Comparison of ENCODE assay signal across 8 cellular contexts in the genomic region with DNA sequence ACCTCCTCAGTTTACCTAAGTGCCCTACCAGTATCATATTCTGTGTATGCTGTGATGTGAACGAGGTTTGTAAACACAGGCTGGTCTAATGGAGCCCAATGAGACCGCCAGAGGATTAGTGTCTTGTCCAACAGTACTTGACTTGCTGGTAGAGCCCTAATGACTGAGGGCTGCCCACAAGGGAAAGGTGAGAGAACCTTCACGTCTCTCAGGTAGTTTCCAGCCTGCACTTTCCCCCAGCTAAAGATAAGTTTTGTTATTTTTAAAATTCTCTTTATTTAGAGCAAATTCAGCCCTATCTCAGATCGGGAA. TPM values are rescaled to one million over a fixed set of nuclear protein-coding genes. Genes with fewer than 3 reads are reported as not detected.
DNase-seq lines count a peak whose midpoint lies in the region; ATAC-seq and TF ChIP-seq lines count a peak whose summit lies in the region.

No MANE protein-coding gene starts in this region.

- WGBS in mammary epithelial cell (ENCODE audit: low coverage, missing lambda C conversion rate), result 6% methylated on average over 4 of the region's 4 CpGs
- WGBS in mesenchymal stem cell, result 3% methylated on average over 2 of the region's 4 CpGs

- peaks cover 7% of the 10 kb centered on the region for H3K79me1 ChIP-seq in mesenchymal stem cell (replicated peaks; ENCODE audit: low read length, poor library complexity, severe bottlenecking)

- H2AK5ac ChIP-seq in mesenchymal stem cell (ENCODE audit: low read length, severe bottlenecking), result no peak overlapping the region

- H3K9me3 ChIP-seq in BE2C (no peaks in the 10 kb centered on the region), HUES48 (ENCODE audit: control insufficient read depth, insufficient read depth, low read length) (no peaks in the 10 kb centered on the region), mammary epithelial cell (replicated peaks; ENCODE audit: insufficient read depth, low read length) (no peaks in the 10 kb centered on the region), mesenchymal stem cell (ENCODE audit: control insufficient read depth, low read length) (no peaks in the 10 kb centered on the region)

- H2BK120ac ChIP-seq in mesenchymal stem cell (ENCODE audit: low read depth, low read length), result no peak overlapping the region

- DNase-seq in BE2C (no peak), mammary epithelial cell (no peak), mesenchymal stem cell (no peak), COLO668 (lab: John Stamatoyannopoulos, UW; ENCODE audit: unreplicated experiment) (no peak), NCI-H1417 treated with DMSO at 0.1 percent for 48 hours (lab: John Stamatoyannopoulos, UW) (no peak)
- DNase-seq in stimulated activated CD8-positive, alpha-beta memory T cell treated with anti-CD3 and anti-CD28 coated beads, Interleukin-4, amount 100 ng/mL, for 48 hours, result no peak

- H3K4me2 ChIP-seq in mammary epithelial cell (ENCODE audit: insufficient read depth, low read depth, low read length) (peak overlapping the region; percentile 74), mesenchymal stem cell (ENCODE audit: low read length, poor library complexity, severe bottlenecking) (peak overlapping the region; percentile 67)

- peak overlapping the region; percentile 59 to 87 for H3K18ac ChIP-seq in mesenchymal stem cell (ENCODE audit: low read depth in 1 of 2, low read length in 2 of 2)

- dilution Hi-C loops in mammary epithelial cell (cut with HindIII; ENCODE audit: low sequenced_read_pairs), result no loop called here

- H4K8ac ChIP-seq in mesenchymal stem cell (ENCODE audit: low read length), result peak overlapping the region; percentile 97

- BruUV-seq in mammary epithelial cell (replicated peaks; lab: Mats Ljungman, UMichigan), result TSS peak; percentile 75

- in situ Hi-C loops in mammary epithelial cell (cut with MboI; ENCODE audit: low sequenced_read_pairs in 2 of 2), result no loop called here

- H3K36me3 ChIP-seq in BE2C (peaks cover under 1% of the 10 kb centered on the region), HUES48 (ENCODE audit: control insufficient read depth, insufficient read depth, low read length) (peaks cover 1% of the 10 kb centered on the region; the same call in 1 of the 2 replicates), mammary epithelial cell (ENCODE audit: insufficient read depth, low read length) (no peaks in the 10 kb centered on the region), mesenchymal stem cell (ENCODE audit: control insufficient read depth in 1 of 2, insufficient read depth in 2 of 2, low read depth in 1 of 2, low read length in 2 of 2) (no peaks in the 10 kb centered on the region)

- peak; percentile 22 for ATAC-seq in GM19463 (IDR thresholded peaks at IDR 0.05; ENCODE audit: unreplicated experiment)

- peak overlapping the region in 1 of 2 experiments; percentile 42 for H2BK12ac ChIP-seq in mesenchymal stem cell (ENCODE audit: low read length in 2 of 2)

- TF ChIP-seq CTCF in BE2C (IDR thresholded peaks at IDR 0.05; ENCODE audit: low read depth, low read length), result no peak
- TF ChIP-seq CTCF in mammary epithelial cell (conservative IDR thresholded peaks at IDR 0.05 in 1 of 2, IDR thresholded peaks at IDR 0.05 in 1 of 2; ENCODE audit: extremely low read depth in 1 of 2, insufficient read depth in 1 of 2, low read depth in 1 of 2, low read length in 2 of 2), result no peak

- intact Hi-C loops in mammary epithelial cell (cut with micrococcal nuclease), result no loop called here

- peak overlapping the region; percentile 76 for H3K4me3 ChIP-seq in BE2C (ENCODE audit: low read depth, low read length)
- peak overlapping the region; percentile 94 for H3K4me3 ChIP-seq in HUES48 (ENCODE audit: low read depth, low read length)
- peak overlapping the region; percentile 90 to 99 (median 94) for H3K4me3 ChIP-seq in mammary epithelial cell (replicated peaks in 1 of 3; ENCODE audit: insufficient read depth in 1 of 3, low read depth in 2 of 3, low read length in 3 of 3)
- H3K4me3 ChIP-seq in mesenchymal stem cell (ENCODE audit: insufficient read depth in 1 of 2, low read depth in 1 of 2, low read length in 2 of 2), result peak overlapping the region; percentile 75 to 96

- H3K79me2 ChIP-seq in mammary epithelial cell (ENCODE audit: insufficient read depth, low read length), result peaks cover 67% of the 10 kb centered on the region

- H3K9ac ChIP-seq in HUES48 (ENCODE audit: low read depth, low read length) (peak overlapping the region; percentile 83), mammary epithelial cell (ENCODE audit: insufficient read depth, low read length) (peak overlapping the region; percentile 98), mesenchymal stem cell (ENCODE audit: low read length) (peak overlapping the region; percentile 96)

- peak overlapping the region in 1 of 2 experiments; percentile 1 for H3K14ac ChIP-seq in mesenchymal stem cell (ENCODE audit: low read length in 2 of 2)

- H3K23ac ChIP-seq in mesenchymal stem cell (ENCODE audit: low read length in 2 of 2), result peak overlapping the region in 1 of 2 experiments; percentile 48

- H4K20me1 ChIP-seq in mammary epithelial cell (ENCODE audit: insufficient read depth, low read length), result no peaks in the 10 kb centered on the region

- CTCF ChIA-PET in mammary epithelial cell (lab: Charles Lee; ENCODE audit: low non-redundant PET), result no interaction called here

- H2BK5ac ChIP-seq in mesenchymal stem cell (ENCODE audit: low read depth, low read length, poor library complexity, severe bottlenecking), result no peak overlapping the region

- no peaks in the 10 kb centered on the region for H3K27me3 ChIP-seq in BE2C
- no peaks in the 10 kb centered on the region for H3K27me3 ChIP-seq in HUES48 (ENCODE audit: control insufficient read depth, insufficient read depth, low read length)
- H3K27me3 ChIP-seq in mammary epithelial cell (ENCODE audit: insufficient read depth, low read length), result no peaks in the 10 kb centered on the region
- no peaks in the 10 kb centered on the region for H3K27me3 ChIP-seq in mesenchymal stem cell (ENCODE audit: control insufficient read depth in 1 of 2, insufficient read depth in 1 of 2, low read length in 2 of 2)

- H3K27ac ChIP-seq in HUES48 (ENCODE audit: low read depth, low read length) (peak overlapping the region; percentile 99), mammary epithelial cell (ENCODE audit: insufficient read depth, low read depth, low read length) (peak overlapping the region; percentile 83), mesenchymal stem cell (ENCODE audit: low read length, poor library complexity, severe bottlenecking) (peak overlapping the region; percentile 95)

- H2AFZ ChIP-seq in mammary epithelial cell (ENCODE audit: low read depth, low read length), result peak overlapping the region; percentile 97
- H2AFZ ChIP-seq in mesenchymal stem cell (ENCODE audit: low read depth, low read length), result peak overlapping the region; percentile 68

- H3K4me1 ChIP-seq in BE2C (peaks cover 9% of the 10 kb centered on the region; the same call in 1 of the 2 replicates), HUES48 (ENCODE audit: control insufficient read depth, insufficient read depth, low read length) (peaks cover 28% of the 10 kb centered on the region), mammary epithelial cell (ENCODE audit: insufficient read depth, low read length) (peaks cover 24% of the 10 kb centered on the region), mesenchymal stem cell (ENCODE audit: control insufficient read depth, insufficient read depth, low read depth, low read length) (no peaks in the 10 kb centered on the region)

- peak overlapping the region in 1 of 2 experiments; percentile 60 for H3K4ac ChIP-seq in mesenchymal stem cell (ENCODE audit: low read depth in 1 of 2, low read length in 2 of 2)

- peak overlapping the region; percentile 39 for H4K91ac ChIP-seq in mesenchymal stem cell (ENCODE audit: low read length)

- no peak overlapping the region for H2BK15ac ChIP-seq in mesenchymal stem cell (ENCODE audit: low read depth, poor library complexity, severe bottlenecking)

RNA-seq across cellular contexts. Expression of a gene that starts 0.5 kb away (rescaled TPM):
- 41.6 TPM for polyA plus RNA-seq in BE2C (2012; ENCODE audit: insufficient read depth, insufficient read length, low read depth)
- total RNA-seq in mammary epithelial cell, result 10 to 100 TPM; 27.7 to 39.1 TPM
- 14.8 TPM for polyA plus RNA-seq in mammary epithelial cell
- polyA minus RNA-seq in mammary epithelial cell, result 13.2 TPM
- polyA plus RNA-seq in mesenchymal stem cell (2013, experiment 1 of 2), result 19.8 TPM
- polyA plus RNA-seq in mesenchymal stem cell (2013, experiment 2 of 2), result 20.5 TPM
